Comparison of ENCODE assay signal across 1 cellular context in the genomic region with DNA sequence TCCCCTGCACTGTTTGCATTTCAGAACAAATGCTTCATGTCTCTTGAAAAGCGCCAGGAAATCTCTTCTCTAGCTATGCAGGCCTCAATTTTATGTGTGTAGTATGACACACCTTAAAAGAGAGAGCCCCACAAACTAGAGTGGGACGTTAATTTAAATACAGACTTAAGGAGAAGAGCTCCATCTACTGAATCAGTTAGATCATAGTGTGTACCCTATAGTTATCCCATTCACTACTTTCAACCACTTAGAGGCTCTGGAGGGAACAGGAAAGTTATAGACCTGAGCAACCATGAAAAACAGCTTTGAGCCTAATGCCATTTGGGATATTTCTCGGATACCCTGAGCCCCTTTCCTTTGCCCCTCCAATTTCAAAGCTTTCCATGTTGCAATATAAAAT.
TF ChIP-seq lines count a peak whose summit lies in the region.

No MANE protein-coding gene starts in this region.

TF ChIP-seq in WTC11, 78 proteins besides CTCF, POLR2A, EP300 and RAD21 (continued from another document):
- TF ChIP-seq, protein P1, sequence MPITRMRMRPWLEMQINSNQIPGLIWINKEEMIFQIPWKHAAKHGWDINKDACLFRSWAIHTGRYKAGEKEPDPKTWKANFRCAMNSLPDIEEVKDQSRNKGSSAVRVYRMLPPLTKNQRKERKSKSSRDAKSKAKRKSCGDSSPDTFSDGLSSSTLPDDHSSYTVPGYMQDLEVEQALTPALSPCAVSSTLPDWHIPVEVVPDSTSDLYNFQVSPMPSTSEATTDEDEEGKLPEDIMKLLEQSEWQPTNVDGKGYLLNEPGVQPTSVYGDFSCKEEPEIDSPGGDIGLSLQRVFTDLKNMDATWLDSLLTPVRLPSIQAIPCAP (CRISPR knock-in tag; IDR thresholded peaks at IDR 0.05) = no peak
- TF ChIP-seq ZNF121 (CRISPR knock-in tag; IDR thresholded peaks at IDR 0.05) = no peak
- TF ChIP-seq, protein P2, sequence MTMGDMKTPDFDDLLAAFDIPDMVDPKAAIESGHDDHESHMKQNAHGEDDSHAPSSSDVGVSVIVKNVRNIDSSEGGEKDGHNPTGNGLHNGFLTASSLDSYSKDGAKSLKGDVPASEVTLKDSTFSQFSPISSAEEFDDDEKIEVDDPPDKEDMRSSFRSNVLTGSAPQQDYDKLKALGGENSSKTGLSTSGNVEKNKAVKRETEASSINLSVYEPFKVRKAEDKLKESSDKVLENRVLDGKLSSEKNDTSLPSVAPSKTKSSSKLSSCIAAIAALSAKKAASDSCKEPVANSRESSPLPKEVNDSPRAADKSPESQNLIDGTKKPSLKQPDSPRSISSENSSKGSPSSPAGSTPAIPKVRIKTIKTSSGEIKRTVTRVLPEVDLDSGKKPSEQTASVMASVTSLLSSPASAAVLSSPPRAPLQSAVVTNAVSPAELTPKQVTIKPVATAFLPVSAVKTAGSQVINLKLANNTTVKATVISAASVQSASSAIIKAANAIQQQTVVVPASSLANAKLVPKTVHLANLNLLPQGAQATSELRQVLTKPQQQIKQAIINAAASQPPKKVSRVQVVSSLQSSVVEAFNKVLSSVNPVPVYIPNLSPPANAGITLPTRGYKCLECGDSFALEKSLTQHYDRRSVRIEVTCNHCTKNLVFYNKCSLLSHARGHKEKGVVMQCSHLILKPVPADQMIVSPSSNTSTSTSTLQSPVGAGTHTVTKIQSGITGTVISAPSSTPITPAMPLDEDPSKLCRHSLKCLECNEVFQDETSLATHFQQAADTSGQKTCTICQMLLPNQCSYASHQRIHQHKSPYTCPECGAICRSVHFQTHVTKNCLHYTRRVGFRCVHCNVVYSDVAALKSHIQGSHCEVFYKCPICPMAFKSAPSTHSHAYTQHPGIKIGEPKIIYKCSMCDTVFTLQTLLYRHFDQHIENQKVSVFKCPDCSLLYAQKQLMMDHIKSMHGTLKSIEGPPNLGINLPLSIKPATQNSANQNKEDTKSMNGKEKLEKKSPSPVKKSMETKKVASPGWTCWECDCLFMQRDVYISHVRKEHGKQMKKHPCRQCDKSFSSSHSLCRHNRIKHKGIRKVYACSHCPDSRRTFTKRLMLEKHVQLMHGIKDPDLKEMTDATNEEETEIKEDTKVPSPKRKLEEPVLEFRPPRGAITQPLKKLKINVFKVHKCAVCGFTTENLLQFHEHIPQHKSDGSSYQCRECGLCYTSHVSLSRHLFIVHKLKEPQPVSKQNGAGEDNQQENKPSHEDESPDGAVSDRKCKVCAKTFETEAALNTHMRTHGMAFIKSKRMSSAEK (CRISPR knock-in tag; IDR thresholded peaks at IDR 0.05; ENCODE audit: borderline replicate concordance) = no peak
